23 cellular contexts compared by ENCODE assay signal in the genomic region with DNA sequence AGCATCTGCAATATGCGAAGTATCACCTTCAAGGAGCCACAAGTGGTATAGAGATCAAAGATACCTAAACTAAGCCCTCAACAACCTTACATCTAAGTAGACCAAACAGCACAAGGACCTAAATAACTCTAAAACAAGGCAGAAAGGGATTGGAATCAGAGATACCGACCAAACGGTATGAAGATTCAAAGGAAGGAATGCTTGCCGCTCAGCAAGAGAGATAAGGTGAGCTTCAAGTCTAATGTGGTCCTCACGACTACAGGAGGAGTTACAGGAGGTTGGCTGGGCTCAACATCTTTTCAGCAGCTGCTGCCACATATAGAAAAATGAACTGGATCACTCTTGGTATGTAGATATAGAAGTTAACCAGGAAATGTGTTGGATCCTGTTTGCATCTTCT.
"Had no signal": no experiment of that assay in that cellular context is flagged by ENCODE, and none has a peak within 500 bp of the region (broad histone marks: within the 10 kb centered on the region; RNA-seq: fewer than 3 reads in every experiment).

No MANE protein-coding gene starts in this region.

- H3K36me3 ChIP-seq: breast epithelium, Peyer's patch had no signal

- H3K4me1 ChIP-seq: breast epithelium, Peyer's patch had no signal

- H3K9me3 ChIP-seq: breast epithelium, Peyer's patch had no signal

- ATAC-seq: activated CD4-positive, CD25-positive, alpha-beta regulatory T cell treated with anti-CD3 and anti-CD28 coated beads, Interleukin-2, amount 50 U/mL, for 24 hours; activated CD8-positive, alpha-beta T cell treated with anti-CD3 and anti-CD28 coated beads, Interleukin-2, amount 10 ng/mL, durations not matched to agents 7 days and 5 days; K562 had no signal

- H3K27me3 ChIP-seq: breast epithelium, Peyer's patch had no signal

- DNase-seq: activated CD4-positive, alpha-beta T cell treated with anti-CD3 and anti-CD28 coated beads for 4 hours; activated CD8-positive, alpha-beta memory T cell treated with anti-CD3 and anti-CD28 coated beads, Interleukin-2, amount 50 U/mL, for 48 hours; activated CD8-positive, alpha-beta T cell treated with anti-CD3 and anti-CD28 coated beads, Interleukin-2, amount 10 ng/mL, durations not matched to agents 7 days and 5 days; activated naive CD4-positive, alpha-beta T cell treated with anti-CD3 and anti-CD28 coated beads, Interleukin-2, amount 50 U/mL, for 16 hours; activated naive CD8-positive, alpha-beta T cell treated with anti-CD3 and anti-CD28 coated beads, Interleukin-2, amount 10 ng/mL, durations not matched to agents 7 days and 5 days; activated T-cell treated with anti-CD3 and anti-CD28 coated beads, Interleukin-2, amount 50 U/mL, for 1 hour; aorta; central memory CD4-positive, alpha-beta T cell; Karpas-422; NCI-H1092; NCI-H1417; NCI-H1694; NCI-H2029; NCI-H2107; NCI-H345; NCI-H510A; NCI-H526 treated with DMSO at 0.1 percent for 48 hours; NCI-H82; Peyer's patch; SHP77 treated with DMSO at 0.1 percent for 48 hours had no signal

- H3K27ac ChIP-seq: breast epithelium, Peyer's patch had no signal

- H3K4me3 ChIP-seq: breast epithelium, K562, Peyer's patch had no signal
